Comparison of ENCODE assay signal across 8 cellular contexts in genomic region chr2:75711590-75711989, GRCh38. TPM values are rescaled to one million over a fixed set of nuclear protein-coding genes. Genes with fewer than 3 reads are reported as not detected.
A peak's percentile ranks its signal among the peaks of the same experiment; 100 is the strongest.
DNase-seq lines count a peak whose midpoint lies in the region; ATAC-seq, FAIRE-seq and TF ChIP-seq lines count a peak whose summit lies in the region.
"Not testable (repeated sequence)": the region's sequence is repeated elsewhere in the genome, so short reads cannot be mapped to it uniquely, and the experiment has no call there.

No MANE protein-coding gene starts in this region.

- not testable (repeated sequence) for DNase-seq in CD8-positive, alpha-beta T cell; activated T-cell treated with anti-CD3 and anti-CD28 coated beads, Interleukin-2, amount 50 U/mL, for 4 hours; GM12878 (ENCODE audit: low read depth, low spot score); glutamatergic neuron; naive B cell

- not testable (repeated sequence) for TF ChIP-seq EP300 in GM12878 (IDR thresholded peaks at IDR 0.05; ENCODE audit: borderline replicate concordance in 1 of 2, control insufficient read depth in 1 of 2, low read depth in 2 of 2, low read length in 2 of 2)

- intact Hi-C loops in CD8-positive, alpha-beta T cell (cut with DNase I, micrococcal nuclease), result loop anchor here in 1 of 2 experiments (2.0 to 5.0 kb wide), 2 partner anchors 65 to 754 kb away; partner anchors contain the start of genes MRPL19 and POLE4
- intact Hi-C loops in GM12878 (cut with micrococcal nuclease; ENCODE audit: unreplicated experiment), result loop anchor here (2.0 kb wide), 1 partner anchor 65 kb away; the partner anchor contains the start of gene MRPL19

- peaks cover 32% of the 10 kb centered on the region for H3K4me1 Mint-ChIP-seq in CD8-positive, alpha-beta T cell (ENCODE audit: low read depth)
- H3K4me1 Mint-ChIP-seq in IgD-negative memory B cell (peaks cover 12 to 23% (median 18%) of the 10 kb centered on the region in 3 donors), naive B cell (peaks cover 18 to 22% (median 20%) of the 10 kb centered on the region in 3 donors)
- H3K4me1 Mint-ChIP-seq in activated T-cell treated with anti-CD3 and anti-CD28 coated beads, Interleukin-2, amount 50 U/mL, for 4 hours (ENCODE audit: low read depth), result peaks cover 19% of the 10 kb centered on the region
- H3K4me1 Mint-ChIP-seq in glutamatergic neuron (ENCODE audit: low read depth, unreplicated experiment); stimulated activated memory B cell treated with anti-CD40 and anti-IgM and Interleukin-4, amounts not matched to agents 10 μg/mL and 1 μg/mL and 100 μg/mL, for 72 hours: not testable (repeated sequence)

- not testable (repeated sequence) for H3K36me3 Mint-ChIP-seq in CD8-positive, alpha-beta T cell; IgD-negative memory B cell; activated T-cell treated with anti-CD3 and anti-CD28 coated beads, Interleukin-2, amount 50 U/mL, for 4 hours (ENCODE audit: insufficient read depth); glutamatergic neuron (ENCODE audit: unreplicated experiment); naive B cell; stimulated activated memory B cell treated with anti-CD40 and anti-IgM and Interleukin-4, amounts not matched to agents 10 μg/mL and 1 μg/mL and 100 μg/mL, for 72 hours

- not testable (repeated sequence) for H3K36me3 ChIP-seq in CD8-positive, alpha-beta T cell (ENCODE audit: insufficient read depth, low read length); SU-DHL-6 (ENCODE audit: low read length); GM12878 (ENCODE audit: control insufficient read depth in 2 of 2, insufficient read depth in 2 of 2, low read length in 1 of 2)

- not testable (repeated sequence) for H3K9me3 Mint-ChIP-seq in CD8-positive, alpha-beta T cell; IgD-negative memory B cell; activated T-cell treated with anti-CD3 and anti-CD28 coated beads, Interleukin-2, amount 50 U/mL, for 4 hours; naive B cell; stimulated activated memory B cell treated with anti-CD40 and anti-IgM and Interleukin-4, amounts not matched to agents 10 μg/mL and 1 μg/mL and 100 μg/mL, for 72 hours
- peaks cover 14% of the 10 kb centered on the region for H3K9me3 Mint-ChIP-seq in glutamatergic neuron (ENCODE audit: unreplicated experiment)

- ATAC-seq in CD8-positive, alpha-beta T cell; activated T-cell treated with anti-CD3 and anti-CD28 coated beads, Interleukin-2, amount 50 U/mL, for 4 hours; GM12878; naive B cell (ENCODE audit: low read depth in 2 of 2); stimulated activated memory B cell treated with anti-CD40 and anti-IgM and Interleukin-4, amounts not matched to agents 10 μg/mL and 1 μg/mL and 100 μg/mL, for 72 hours: not testable (repeated sequence)

- RAD21 ChIA-PET in GM12878 (lab: Charles Lee; ENCODE audit: unreplicated experiment), result not testable (repeated sequence)

- not testable (repeated sequence) for FAIRE-seq in GM12878 (lab: Jason Lieb, UNC)

- peak overlapping the region; percentile 99; the same call in 1 of the 2 replicates for H3K9ac ChIP-seq in SU-DHL-6 (ENCODE audit: low read length)
- not testable (repeated sequence) for H3K9ac ChIP-seq in GM12878 (ENCODE audit: control insufficient read depth, insufficient read depth, low read length)

- H3K4me2 ChIP-seq in SU-DHL-6 (ENCODE audit: low read depth, low read length, poor library complexity, severe bottlenecking), result peak overlapping the region; percentile 100
- peak overlapping the region; percentile 94; the same call in 1 of the 2 replicates for H3K4me2 ChIP-seq in GM12878 (ENCODE audit: control insufficient read depth, insufficient read depth)

- in situ Hi-C loops in GM12878 (cut with MboI), result not testable (repeated sequence)

- H3K9me2 ChIP-seq in SU-DHL-6 (replicated peaks; ENCODE audit: insufficient read depth, low read length), result not testable (repeated sequence)

- 93% methylated on average over 20 of the region's 31 CpGs for whole genome bisulfite sequencing in GM12878 (ENCODE audit: insufficient coverage, insufficient replicate concordance, low lambda C conversion rate, missing lambda C conversion rate)

- not testable (repeated sequence) for H3K27me3 Mint-ChIP-seq in CD8-positive, alpha-beta T cell (ENCODE audit: low read depth); IgD-negative memory B cell; activated T-cell treated with anti-CD3 and anti-CD28 coated beads, Interleukin-2, amount 50 U/mL, for 4 hours (ENCODE audit: low read depth); glutamatergic neuron (ENCODE audit: unreplicated experiment); naive B cell; stimulated activated memory B cell treated with anti-CD40 and anti-IgM and Interleukin-4, amounts not matched to agents 10 μg/mL and 1 μg/mL and 100 μg/mL, for 72 hours

- not testable (repeated sequence) for BruUV-seq in GM12878 (replicated peaks; lab: Mats Ljungman, UMichigan)

- TF ChIP-seq RAD21 in GM12878 (IDR thresholded peaks at IDR 0.05; ENCODE audit: insufficient read depth, low read depth, low read length), result not testable (repeated sequence)

- not testable (repeated sequence) for H4K20me1 ChIP-seq in SU-DHL-6 (ENCODE audit: low read depth, low read length); GM12878 (ENCODE audit: control insufficient read depth, insufficient read depth)

- CTCF ChIA-PET in CD8-positive, alpha-beta T cell (lab: Charles Lee), result not testable (repeated sequence)
- CTCF ChIA-PET in GM12878 (lab: Yijun Ruan, JAX), result interaction anchor here (1.0 to 4.6 kb wide), 7 partner anchors 9 to 88 kb away, joined by 3 to 17 read pairs (median 4); no protein-coding TSS in a partner anchor

- H2AFZ ChIP-seq in SU-DHL-6 (ENCODE audit: low read depth, low read length, severe bottlenecking), result peak overlapping the region; percentile 100
- H2AFZ ChIP-seq in GM12878 (ENCODE audit: control insufficient read depth, low read depth, low read length), result peak overlapping the region; percentile 100; the same call in 1 of the 2 replicates

- H3K4me3 ChIP-seq in CD8-positive, alpha-beta T cell (ENCODE audit: low read depth, low read length); SU-DHL-6 (ENCODE audit: insufficient read depth, low read length, poor library complexity, severe bottlenecking): not testable (repeated sequence)
- peak overlapping the region; percentile 86; the same call in 1 of the 2 replicates for H3K4me3 ChIP-seq in GM12878

- peak overlapping the region; percentile 95 for H3K4me3 Mint-ChIP-seq in CD8-positive, alpha-beta T cell
- peak overlapping the region in 2 of 4 donors; percentile 97 to 98 for H3K4me3 Mint-ChIP-seq in IgD-negative memory B cell
- H3K4me3 Mint-ChIP-seq in activated T-cell treated with anti-CD3 and anti-CD28 coated beads, Interleukin-2, amount 50 U/mL, for 4 hours, result peak overlapping the region; percentile 88
- peak overlapping the region; percentile 95 for H3K4me3 Mint-ChIP-seq in glutamatergic neuron (ENCODE audit: unreplicated experiment)
- peak overlapping the region in 6 of 8 donors; percentile 12 to 96 (median 88) for H3K4me3 Mint-ChIP-seq in naive B cell
- peak overlapping the region; percentile 93 for H3K4me3 Mint-ChIP-seq in stimulated activated memory B cell treated with anti-CD40 and anti-IgM and Interleukin-4, amounts not matched to agents 10 μg/mL and 1 μg/mL and 100 μg/mL, for 72 hours

- peaks cover 11% of the 10 kb centered on the region; the same call in 1 of the 2 replicates for H3F3A ChIP-seq in SU-DHL-6 (ENCODE audit: insufficient read depth)

- peaks cover 21% of the 10 kb centered on the region for H3K4me1 ChIP-seq in CD8-positive, alpha-beta T cell (ENCODE audit: insufficient read depth, low read length)
- not testable (repeated sequence) for H3K4me1 ChIP-seq in GM12878 (ENCODE audit: control insufficient read depth, insufficient read depth, low read length)

- H3K27ac Mint-ChIP-seq in CD8-positive, alpha-beta T cell, result peak overlapping the region; percentile 98
- H3K27ac Mint-ChIP-seq in IgD-negative memory B cell (peak overlapping the region in 2 of 3 donors; percentile 75 to 95), naive B cell (peak overlapping the region in 3 of 6 donors; percentile 89 to 96 (median 95))
- H3K27ac Mint-ChIP-seq in glutamatergic neuron (ENCODE audit: unreplicated experiment); stimulated activated memory B cell treated with anti-CD40 and anti-IgM and Interleukin-4, amounts not matched to agents 10 μg/mL and 1 μg/mL and 100 μg/mL, for 72 hours: not testable (repeated sequence)

- H3K27ac ChIP-seq in CD8-positive, alpha-beta T cell (ENCODE audit: low read depth, low read length), result peak overlapping the region; percentile 74
- not testable (repeated sequence) for H3K27ac ChIP-seq in SU-DHL-6 (ENCODE audit: low read depth, low read length); GM12878 (ENCODE audit: control insufficient read depth, insufficient read depth)

- not testable (repeated sequence) for H3K27me3 ChIP-seq in CD8-positive, alpha-beta T cell (ENCODE audit: insufficient read depth, low read length); SU-DHL-6 (ENCODE audit: low read length); GM12878 (replicated peaks in 1 of 2; ENCODE audit: control insufficient read depth in 2 of 2, insufficient read depth in 2 of 2, low read length in 1 of 2)

- TF ChIP-seq POLR2A in GM12878 (IDR thresholded peaks at IDR 0.05; ENCODE audit: low read depth, low read length), result not testable (repeated sequence)

- TF ChIP-seq CTCF in CD8-positive, alpha-beta T cell (IDR thresholded peaks at IDR 0.05); SU-DHL-6 (IDR thresholded peaks at IDR 0.05; ENCODE audit: insufficient read depth, low read length, poor library complexity, severe bottlenecking); GM12878 (IDR thresholded peaks at IDR 0.05 in 2 of 3, conservative IDR thresholded peaks at IDR 0.05 in 1 of 3; ENCODE audit: control insufficient read depth in 2 of 3, extremely low read depth in 1 of 3, insufficient read depth in 1 of 3, low read depth in 3 of 3, low read length in 3 of 3); glutamatergic neuron (IDR thresholded peaks at IDR 0.05; ENCODE audit: partially characterized antibody, unreplicated experiment): not testable (repeated sequence)

- SMC1A ChIA-PET in GM12878 (lab: Charles Lee; ENCODE audit: uncharacterized antibody, unreplicated experiment), result interaction anchor here (0.7 to 1.5 kb wide), 3 partner anchors 20 to 1209 kb away, joined by 3 to 4 read pairs (median 3); partner anchors contain the start of gene MRPL19

- H3K9me3 ChIP-seq in CD8-positive, alpha-beta T cell (ENCODE audit: low read length); SU-DHL-6 (ENCODE audit: insufficient read depth, low read length); GM12878 (replicated peaks; ENCODE audit: control insufficient read depth, insufficient read depth, low read length): not testable (repeated sequence)

- H3K79me2 ChIP-seq in SU-DHL-6 (ENCODE audit: insufficient read depth, low read length), result peaks cover 31% of the 10 kb centered on the region
- H3K79me2 ChIP-seq in GM12878 (ENCODE audit: control insufficient read depth, insufficient read depth, low read length), result peaks cover 28% of the 10 kb centered on the region

- POLR2A ChIA-PET in CD8-positive, alpha-beta T cell (lab: Charles Lee), result interaction anchor here (1.5 to 3.4 kb wide), 2 partner anchors 23 to 65 kb away, joined by 3 to 22 read pairs; partner anchors contain the start of gene MRPL19
- POLR2A ChIA-PET in GM12878 (lab: Charles Lee), result not testable (repeated sequence)

RNA-seq across cellular contexts. Expression of gene GCFC2, which starts 0.9 kb away (rescaled TPM):
- total RNA-seq in CD8-positive, alpha-beta T cell, result 10 to 100 TPM; 14.4 to 17.8 TPM
- polyA plus RNA-seq in IgD-negative memory B cell (26.9 TPM), GM12878 (2011; rRNA removed) (27.7 and 48.5 TPM in 2 replicates), GM12878 (2014; fragmentation: Illumina TruSeq; extraction: Trizol) (27.3 and 30.3 TPM in 2 replicates), GM12878 (2014; fragmentation: Nextera tagmentation; extraction: Ambion mirVana) (10 to 100 TPM; 15.5 to 27.4 TPM), GM12878 (2014; rRNA removed) (11.3 and 15.6 TPM in 2 replicates), GM12878 (2016; fragmentation: Nextera tagmentation; extraction: Ambion mirVana) (10 to 100 TPM; 32.9 to 36.5 TPM), naive B cell (ENCODE audit: low read depth in 6 of 6) (10 to 100 TPM; 24.6 to 37.0 (median 29.9) TPM)
- 10 to 100 TPM; 41.7 to 42.1 (median 42.1) TPM for total RNA-seq in activated T-cell treated with anti-CD3 and anti-CD28 coated beads, Interleukin-2, amount 50 U/mL, for 4 hours
- total RNA-seq in GM12878 (2013; cell fraction: nucleolus; rRNA removed), result 51.2 and 53.8 TPM in 2 replicates
- total RNA-seq in GM12878 (2014; rRNA removed) (20.7 and 21.1 TPM in 2 replicates), GM12878 (2014; rRNA removed; fragmentation: Illumina TruSeq; extraction: Trizol) (32.6 and 32.7 TPM in 2 replicates), GM12878 (2021) (23.3 and 26.3 TPM in 2 replicates), glutamatergic neuron (ENCODE audit: unreplicated experiment) (12.9 TPM)
- polyA plus RNA-seq in GM12878 (2011; ENCODE audit: low read depth), result 7.2 TPM
- 10.2 and 10.9 TPM in 2 replicates for polyA plus RNA-seq in GM12878 (2011; cell fraction: cytosol; rRNA removed)
- polyA plus RNA-seq in GM12878 (2011; cell fraction: nucleus; rRNA removed), result 16.9 and 17.0 TPM in 2 replicates
- 13.5 and 20.1 TPM in 2 replicates for polyA plus RNA-seq in GM12878 (2012)
- 8.0 and 11.0 TPM in 2 replicates for polyA minus RNA-seq in GM12878 (2011; rRNA and poly(A)+ RNA removed)
- polyA minus RNA-seq in GM12878 (2011; cell fraction: cytosol; rRNA and poly(A)+ RNA removed), result 4.7 and 6.3 TPM in 2 replicates
- 7.9 and 11.7 TPM in 2 replicates for polyA minus RNA-seq in GM12878 (2011; cell fraction: nucleus; rRNA and poly(A)+ RNA removed)
